Comparison of ENCODE assay signal across 12 cellular contexts in genomic region chr4:176357359-176358082, GRCh38. TPM values are rescaled to one million over a fixed set of nuclear protein-coding genes. Genes with fewer than 3 reads are reported as not detected.
A peak's percentile ranks its signal among the peaks of the same experiment; 100 is the strongest.
DNase-seq lines count a peak whose midpoint lies in the region; ATAC-seq and TF ChIP-seq lines count a peak whose summit lies in the region.
"Had no signal": no experiment of that assay in that cellular context is flagged by ENCODE, and none has a peak within 500 bp of the region (broad histone marks: within the 10 kb centered on the region; RNA-seq: fewer than 3 reads in every experiment).

No MANE protein-coding gene starts in this region.

- peaks cover 3% of the 10 kb centered on the region for H3K27me3 Mint-ChIP-seq in activated CD8-positive, alpha-beta T cell treated with anti-CD3 and anti-CD28 coated beads for 36 hours
- H3K27me3 Mint-ChIP-seq: IgD-negative memory B cell had no signal

- intact Hi-C loops in ovary (cut with DNase I): no loop called here
- intact Hi-C loops in activated CD8-positive, alpha-beta T cell treated with anti-CD3 and anti-CD28 coated beads for 36 hours (cut with micrococcal nuclease): no loop called here

- no peak overlapping the region for H3K4me3 Mint-ChIP-seq in activated CD8-positive, alpha-beta T cell treated with anti-CD3 and anti-CD28 coated beads for 36 hours
- H3K4me3 Mint-ChIP-seq: activated naive CD4-positive, alpha-beta T cell treated with anti-CD3 and anti-CD28 coated beads for 36 hours; IgD-negative memory B cell had no signal

- no peaks in the 10 kb centered on the region for H3K9me3 ChIP-seq in ovary
- H3K9me3 ChIP-seq: transverse colon had no signal

- H3K27ac Mint-ChIP-seq in activated CD8-positive, alpha-beta T cell treated with anti-CD3 and anti-CD28 coated beads for 36 hours: no peak overlapping the region
- H3K27ac Mint-ChIP-seq: activated naive CD4-positive, alpha-beta T cell treated with anti-CD3 and anti-CD28 coated beads for 36 hours; IgD-negative memory B cell had no signal

- no peaks in the 10 kb centered on the region for H3K4me1 Mint-ChIP-seq in activated CD8-positive, alpha-beta T cell treated with anti-CD3 and anti-CD28 coated beads for 36 hours (ENCODE audit: low read depth)

- no peak for TF ChIP-seq POLR2A in ovary (IDR thresholded peaks at IDR 0.05)

- H3K4me3 ChIP-seq in skeletal muscle cell (ENCODE audit: low read depth, low read length): no peak overlapping the region
- no peak overlapping the region for H3K4me3 ChIP-seq in ovary
- H3K4me3 ChIP-seq: transverse colon had no signal

- peaks cover 3% of the 10 kb centered on the region for H3K36me3 Mint-ChIP-seq in activated CD8-positive, alpha-beta T cell treated with anti-CD3 and anti-CD28 coated beads for 36 hours (ENCODE audit: low read depth)
- H3K36me3 Mint-ChIP-seq: IgD-negative memory B cell had no signal

- no peaks in the 10 kb centered on the region for H3K36me3 ChIP-seq in ovary
- H3K36me3 ChIP-seq: transverse colon had no signal

- ATAC-seq in HG02571 (IDR thresholded peaks at IDR 0.05; ENCODE audit: unreplicated experiment) (peak; percentile 99), HG03439 (IDR thresholded peaks at IDR 0.05; ENCODE audit: unreplicated experiment) (peak; percentile 100)
- ATAC-seq in activated CD8-positive, alpha-beta T cell treated with anti-CD3 and anti-CD28 coated beads for 36 hours: no peak

- TF ChIP-seq EP300 in ovary (IDR thresholded peaks at IDR 0.05): no peak

- POLR2A ChIA-PET in activated CD8-positive, alpha-beta T cell treated with anti-CD3 and anti-CD28 coated beads for 36 hours (lab: Charles Lee): no interaction called here

- no peaks in the 10 kb centered on the region for H3K27me3 ChIP-seq in ovary
- H3K27me3 ChIP-seq: transverse colon had no signal

- H3K27ac ChIP-seq in ovary: no peak overlapping the region
- H3K27ac ChIP-seq: transverse colon had no signal

- CTCF ChIA-PET in activated CD8-positive, alpha-beta T cell treated with anti-CD3 and anti-CD28 coated beads for 36 hours (lab: Charles Lee): no interaction called here

- H3K9me3 Mint-ChIP-seq in activated CD8-positive, alpha-beta T cell treated with anti-CD3 and anti-CD28 coated beads for 36 hours: peaks cover 2% of the 10 kb centered on the region

- H3K4me1 ChIP-seq in ovary (ENCODE audit: insufficient read depth): no peaks in the 10 kb centered on the region
- H3K4me1 ChIP-seq: transverse colon had no signal

- TF ChIP-seq CTCF in ovary (IDR thresholded peaks at IDR 0.05): no peak
- no peak for TF ChIP-seq CTCF in activated CD8-positive, alpha-beta T cell treated with anti-CD3 and anti-CD28 coated beads for 36 hours (IDR thresholded peaks at IDR 0.05)

- WGBS in ovary, 3 donors: 31 to 46% (median 31%) methylated on average over 4 of the region's 4 CpGs

- DNase-seq in GM19240 (ENCODE audit: insufficient read length, low spot score) (peak; percentile 18), skeletal muscle cell (ENCODE audit: low read depth) (peak; percentile 37), ovary (no peak), DMS53 treated with DMSO at 0.1 percent for 48 hours (lab: John Stamatoyannopoulos, UW; ENCODE audit: unreplicated experiment) (no peak), NCI-H524 treated with DMSO at 0.1 percent for 48 hours (lab: John Stamatoyannopoulos, UW) (no peak)
- no peak for DNase-seq in activated CD8-positive, alpha-beta T cell treated with anti-CD3 and anti-CD28 coated beads for 36 hours
- DNase-seq: activated naive CD4-positive, alpha-beta T cell treated with anti-CD3 and anti-CD28 coated beads for 36 hours; dermis blood vessel endothelial cell; transverse colon had no signal

RNA-seq across cellular contexts. Expression of gene SPCS3, which starts 37.8 kb away (rescaled TPM):
- 10 to 100 TPM; 41.7 to 89.3 (median 63.8) TPM for total RNA-seq in ovary
- polyA plus RNA-seq in ovary: 10 to 100 TPM; 18.5 to 39.0 TPM
- 100 to 1,000 TPM; 153 to 155 TPM for total RNA-seq in activated CD8-positive, alpha-beta T cell treated with anti-CD3 and anti-CD28 coated beads for 36 hours

Comparison
In these comparisons a context has a peak if more than half of its experiments do, and no peak if none do; other contexts are left out.
1. DNase-seq: peak in GM19240 (single experiment) and skeletal muscle cell (single experiment); none in ovary (0 of 5), DMS53 treated with DMSO at 0.1 percent for 48 hours (single experiment), activated CD8-positive, alpha-beta T cell treated with anti-CD3 and anti-CD28 coated beads for 36 hours (single experiment) and NCI-H524 treated with DMSO at 0.1 percent for 48 hours (single experiment).